Comparison of ENCODE assay signal across 8 cellular contexts in genomic region chr2:216412022-216412999, GRCh38. TPM values are rescaled to one million over a fixed set of nuclear protein-coding genes. Genes with fewer than 3 reads are reported as not detected.
DNase-seq lines count a peak whose midpoint lies in the region; ATAC-seq and TF ChIP-seq lines count a peak whose summit lies in the region.

TSS of gene SMARCAL1 (plus strand) at chr2:216412484. CDS start at chr2:216414705, 2,221 bp downstream.

- peak; percentile 98 for ATAC-seq in GM19023 (IDR thresholded peaks at IDR 0.05; ENCODE audit: unreplicated experiment)
- peak; percentile 96 for ATAC-seq in HG03280 (IDR thresholded peaks at IDR 0.05; ENCODE audit: unreplicated experiment)
- peak; percentile 92 for ATAC-seq in central memory CD8-positive, alpha-beta T cell (replicated peaks; ENCODE audit: extremely low read depth, poor library complexity, severe bottlenecking)

- H3K4me3 Mint-ChIP-seq in central memory CD8-positive, alpha-beta T cell: peak within 1 kb of the TSS; percentile 99

- no peak for TF ChIP-seq POLR2A in spleen (IDR thresholded peaks at IDR 0.05)

- peaks cover 25% of the 10 kb centered on the region for H3K4me1 Mint-ChIP-seq in central memory CD8-positive, alpha-beta T cell

- H3K9me3 ChIP-seq in spleen: no peaks in the 10 kb centered on the region

- no peaks in the 10 kb centered on the region for H3K27me3 ChIP-seq in spleen (replicated peaks in 1 of 7)

- DNase-seq in AG08396 (ENCODE audit: low spot score): peak; percentile 93
- DNase-seq in NCI-H345 treated with DMSO at 0.1 percent for 48 hours (lab: John Stamatoyannopoulos, UW; ENCODE audit: unreplicated experiment): peak; percentile 97
- DNase-seq in activated CD4-positive, CD25-positive, alpha-beta regulatory T cell (lab: John Stamatoyannopoulos, UW): peak; percentile 90 to 99 (median 95)
- DNase-seq in central memory CD8-positive, alpha-beta T cell (ENCODE audit: low spot score in 2 of 2): peak; percentile 96 to 98
- DNase-seq in inferior parietal cortex (ENCODE audit: extremely low spot score): peak; percentile 99
- peak; percentile 99 for DNase-seq in spleen

- H3K27ac Mint-ChIP-seq in central memory CD8-positive, alpha-beta T cell (ENCODE audit: low read depth): peak within 1 kb of the TSS; percentile 98

- peaks cover 8% of the 10 kb centered on the region for H3K36me3 Mint-ChIP-seq in central memory CD8-positive, alpha-beta T cell (ENCODE audit: insufficient read depth)

- intact Hi-C loops in spleen (cut with DNase I; ENCODE audit: low total_unique reads): loop anchor here (10.0 kb wide), 1 partner anchor 82 kb away; the partner anchor contains the start of gene RPL37A

- peak within 1 kb of the TSS; percentile 89 to 98 (median 95) for H3K27ac ChIP-seq in spleen

- peaks cover 6% of the 10 kb centered on the region for H3K27me3 Mint-ChIP-seq in central memory CD8-positive, alpha-beta T cell

- H3K4me1 ChIP-seq in spleen: peaks cover 0 to 33% (median 15%) of the 10 kb centered on the region in 6 donors

- no peaks in the 10 kb centered on the region for H3K9me3 Mint-ChIP-seq in central memory CD8-positive, alpha-beta T cell

- H3K4me3 ChIP-seq in spleen: peak within 1 kb of the TSS; percentile 49 to 85 (median 62)

- peak in 3 of 11 experiments; percentile 10 to 15 (median 11) for TF ChIP-seq CTCF in spleen (IDR thresholded peaks at IDR 0.05 in 8 of 11, conservative IDR thresholded peaks at IDR 0.05 in 3 of 11)

- 6 to 7% (median 7%) methylated on average over 51 to 56 of the region's 56 CpGs for WGBS in spleen, 5 donors

- peaks cover 0 to 30% (median 23%) of the 10 kb centered on the region in 6 donors for H3K36me3 ChIP-seq in spleen

RNA-seq across cellular contexts. Expression of gene SMARCAL1, which starts in this region (rescaled TPM):
- 10 to 100 TPM; 21.9 to 34.9 (median 25.4) TPM for total RNA-seq in spleen
- polyA plus RNA-seq in spleen: 10 to 100 TPM in 1 of 3 donors, 1 to 10 TPM in 2; 7.3 to 10.4 (median 7.9) TPM

Comparison
In these comparisons a context has a peak if more than half of its experiments do, and no peak if none do; other contexts are left out.
1. Peak in every context shown above with its lines: DNase-seq, ATAC-seq, H3K4me3 ChIP-seq and H3K27ac ChIP-seq.